In genomic region chr13:46565808-46566750, GRCh38 we compare ENCODE assay signal across 12 cellular contexts. TPM values are rescaled to one million over a fixed set of nuclear protein-coding genes. Genes with fewer than 3 reads are reported as not detected.
DNase-seq lines count a peak whose midpoint lies in the region; ATAC-seq, FAIRE-seq and TF ChIP-seq lines count a peak whose summit lies in the region.
"Had no signal": no experiment of that assay in that cellular context is flagged by ENCODE, and none has a peak within 500 bp of the region (broad histone marks: within the 10 kb centered on the region; RNA-seq: fewer than 3 reads in every experiment).

No MANE protein-coding gene starts in this region.

- no peaks in the 10 kb centered on the region for H3K9me3 Mint-ChIP-seq in CD14-positive monocyte

- peaks cover 19% of the 10 kb centered on the region for H3K4me1 Mint-ChIP-seq in CD14-positive monocyte

- intact Hi-C loops in CD14-positive monocyte (cut with micrococcal nuclease), result no loop called here

- TF ChIP-seq CTCF in D721Med (IDR thresholded peaks at IDR 0.05; ENCODE audit: insufficient read depth, missing control alignments) (no peak), VCaP (conservative IDR thresholded peaks at IDR 0.05) (no peak), CD14-positive monocyte (IDR thresholded peaks at IDR 0.05) (no peak)

- peaks cover 0 to 1% (median 0%) of the 10 kb centered on the region in 3 donors for H3K27me3 Mint-ChIP-seq in CD14-positive monocyte (ENCODE audit: low read depth in 3 of 3)

- DNase-seq in D721Med (ENCODE audit: insufficient read length, low spot score), result no peak
- DNase-seq in EL, result no peak
- DNase-seq in CD14-positive monocyte (ENCODE audit: low spot score), result no peak
- DNase-seq in HTR-8/SVneo (ENCODE audit: insufficient read length, low spot score), result no peak
- DNase-seq: aorta; NCI-H69; stimulated activated CD4-positive, alpha-beta T cell treated with anti-CD3 and anti-CD28 coated beads, Interleukin-2, amount 100 ng/mL, for 24 hours; SW 1271 had no signal

- FAIRE-seq in D721Med (lab: Jason Lieb, UNC) (peak; percentile 11), HTR-8/SVneo (lab: Jason Lieb, UNC) (no peak)

- peak overlapping the region; percentile 34 for H3K27ac ChIP-seq in VCaP

- ATAC-seq in GM19043 (IDR thresholded peaks at IDR 0.05; ENCODE audit: low read depth, unreplicated experiment), result peak; percentile 61
- ATAC-seq in HG02852 (IDR thresholded peaks at IDR 0.05; ENCODE audit: unreplicated experiment), result peak; percentile 82
- ATAC-seq in HG03135 (IDR thresholded peaks at IDR 0.05; ENCODE audit: unreplicated experiment), result no peak

- no peaks in the 10 kb centered on the region for H3K36me3 Mint-ChIP-seq in CD14-positive monocyte

- H3K4me3 Mint-ChIP-seq in CD14-positive monocyte, result no peak overlapping the region

- H3K27ac Mint-ChIP-seq in CD14-positive monocyte, result peak overlapping the region in 2 of 7 donors; percentile 15 to 46

RNA-seq across cellular contexts. Expression of gene LRCH1, which starts 13.1 kb away (rescaled TPM):
- 1 to 10 TPM in 1 of 2 donors, under 1 TPM in 1; 0.88 to 2.1 TPM for polyA plus RNA-seq in CD14-positive monocyte
